Comparison of ENCODE assay signal across 2 cellular contexts in genomic region chr22:35918466-35918865, GRCh38.
TF ChIP-seq lines count a peak whose summit lies in the region.

No MANE protein-coding gene starts in this region.

TF ChIP-seq in HEK293, 187 proteins besides CTCF, POLR2A, EP300 and RAD21:
- TF ChIP-seq GLIS1 (tag by site-specific recombination; IDR thresholded peaks at IDR 0.05) = peak; percentile 44
- no peak for TF ChIP-seq ZNF707 (tag by site-specific recombination; IDR thresholded peaks at IDR 0.05)
TF ChIP-seq in HEK293: peak in this region for 1.

TF ChIP-seq in HepG2, 621 proteins besides CTCF, POLR2A, EP300 and RAD21:
- TF ChIP-seq AHDC1 (CRISPR knock-in tag; IDR thresholded peaks at IDR 0.05; ENCODE audit: borderline replicate concordance) (no peak), NFE2L2 (IDR thresholded peaks at IDR 0.05; ENCODE audit: low read length) (no peak), ZNF24 (IDR thresholded peaks at IDR 0.05) (no peak), RAD51 (IDR thresholded peaks at IDR 0.05; ENCODE audit: borderline replicate concordance) (no peak), HMGA1 (CRISPR knock-in tag; conservative IDR thresholded peaks at IDR 0.05) (no peak), POLR2AphosphoS2 (IDR thresholded peaks at IDR 0.05; ENCODE audit: low read depth, low read length) (no peak), ARHGAP35 (CRISPR knock-in tag; IDR thresholded peaks at IDR 0.05; ENCODE audit: borderline replicate concordance) (no peak), MEIS2 (CRISPR knock-in tag; IDR thresholded peaks at IDR 0.05) (no peak), MAFK (conservative IDR thresholded peaks at IDR 0.05 in 1 of 2, IDR thresholded peaks at IDR 0.05 in 1 of 2; ENCODE audit: low read length in 2 of 2) (no peak), ZNF432 (CRISPR knock-in tag; IDR thresholded peaks at IDR 0.05; ENCODE audit: borderline replicate concordance) (no peak), TBX3 (IDR thresholded peaks at IDR 0.05; ENCODE audit: borderline replicate concordance) (no peak), PATZ1 (CRISPR knock-in tag; IDR thresholded peaks at IDR 0.05) (no peak), ZC3H13 (CRISPR knock-in tag; IDR thresholded peaks at IDR 0.05) (no peak), NR3C1 (CRISPR knock-in tag; IDR thresholded peaks at IDR 0.05) (no peak), SNAPC5 (CRISPR knock-in tag; IDR thresholded peaks at IDR 0.05; ENCODE audit: borderline replicate concordance) (no peak), JUND (CRISPR knock-in tag; IDR thresholded peaks at IDR 0.05) (no peak), ZNF337 (CRISPR knock-in tag; IDR thresholded peaks at IDR 0.05; ENCODE audit: borderline replicate concordance, low read depth) (no peak)
- TF ChIP-seq, protein P1, sequence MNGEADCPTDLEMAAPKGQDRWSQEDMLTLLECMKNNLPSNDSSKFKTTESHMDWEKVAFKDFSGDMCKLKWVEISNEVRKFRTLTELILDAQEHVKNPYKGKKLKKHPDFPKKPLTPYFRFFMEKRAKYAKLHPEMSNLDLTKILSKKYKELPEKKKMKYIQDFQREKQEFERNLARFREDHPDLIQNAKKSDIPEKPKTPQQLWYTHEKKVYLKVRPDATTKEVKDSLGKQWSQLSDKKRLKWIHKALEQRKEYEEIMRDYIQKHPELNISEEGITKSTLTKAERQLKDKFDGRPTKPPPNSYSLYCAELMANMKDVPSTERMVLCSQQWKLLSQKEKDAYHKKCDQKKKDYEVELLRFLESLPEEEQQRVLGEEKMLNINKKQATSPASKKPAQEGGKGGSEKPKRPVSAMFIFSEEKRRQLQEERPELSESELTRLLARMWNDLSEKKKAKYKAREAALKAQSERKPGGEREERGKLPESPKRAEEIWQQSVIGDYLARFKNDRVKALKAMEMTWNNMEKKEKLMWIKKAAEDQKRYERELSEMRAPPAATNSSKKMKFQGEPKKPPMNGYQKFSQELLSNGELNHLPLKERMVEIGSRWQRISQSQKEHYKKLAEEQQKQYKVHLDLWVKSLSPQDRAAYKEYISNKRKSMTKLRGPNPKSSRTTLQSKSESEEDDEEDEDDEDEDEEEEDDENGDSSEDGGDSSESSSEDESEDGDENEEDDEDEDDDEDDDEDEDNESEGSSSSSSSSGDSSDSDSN (CRISPR knock-in tag; IDR thresholded peaks at IDR 0.05) = no peak
- TF ChIP-seq, protein P2, sequence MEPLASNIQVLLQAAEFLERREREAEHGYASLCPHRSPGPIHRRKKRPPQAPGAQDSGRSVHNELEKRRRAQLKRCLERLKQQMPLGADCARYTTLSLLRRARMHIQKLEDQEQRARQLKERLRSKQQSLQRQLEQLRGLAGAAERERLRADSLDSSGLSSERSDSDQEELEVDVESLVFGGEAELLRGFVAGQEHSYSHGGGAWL (CRISPR knock-in tag; IDR thresholded peaks at IDR 0.05) = no peak
- TF ChIP-seq, protein P3, sequence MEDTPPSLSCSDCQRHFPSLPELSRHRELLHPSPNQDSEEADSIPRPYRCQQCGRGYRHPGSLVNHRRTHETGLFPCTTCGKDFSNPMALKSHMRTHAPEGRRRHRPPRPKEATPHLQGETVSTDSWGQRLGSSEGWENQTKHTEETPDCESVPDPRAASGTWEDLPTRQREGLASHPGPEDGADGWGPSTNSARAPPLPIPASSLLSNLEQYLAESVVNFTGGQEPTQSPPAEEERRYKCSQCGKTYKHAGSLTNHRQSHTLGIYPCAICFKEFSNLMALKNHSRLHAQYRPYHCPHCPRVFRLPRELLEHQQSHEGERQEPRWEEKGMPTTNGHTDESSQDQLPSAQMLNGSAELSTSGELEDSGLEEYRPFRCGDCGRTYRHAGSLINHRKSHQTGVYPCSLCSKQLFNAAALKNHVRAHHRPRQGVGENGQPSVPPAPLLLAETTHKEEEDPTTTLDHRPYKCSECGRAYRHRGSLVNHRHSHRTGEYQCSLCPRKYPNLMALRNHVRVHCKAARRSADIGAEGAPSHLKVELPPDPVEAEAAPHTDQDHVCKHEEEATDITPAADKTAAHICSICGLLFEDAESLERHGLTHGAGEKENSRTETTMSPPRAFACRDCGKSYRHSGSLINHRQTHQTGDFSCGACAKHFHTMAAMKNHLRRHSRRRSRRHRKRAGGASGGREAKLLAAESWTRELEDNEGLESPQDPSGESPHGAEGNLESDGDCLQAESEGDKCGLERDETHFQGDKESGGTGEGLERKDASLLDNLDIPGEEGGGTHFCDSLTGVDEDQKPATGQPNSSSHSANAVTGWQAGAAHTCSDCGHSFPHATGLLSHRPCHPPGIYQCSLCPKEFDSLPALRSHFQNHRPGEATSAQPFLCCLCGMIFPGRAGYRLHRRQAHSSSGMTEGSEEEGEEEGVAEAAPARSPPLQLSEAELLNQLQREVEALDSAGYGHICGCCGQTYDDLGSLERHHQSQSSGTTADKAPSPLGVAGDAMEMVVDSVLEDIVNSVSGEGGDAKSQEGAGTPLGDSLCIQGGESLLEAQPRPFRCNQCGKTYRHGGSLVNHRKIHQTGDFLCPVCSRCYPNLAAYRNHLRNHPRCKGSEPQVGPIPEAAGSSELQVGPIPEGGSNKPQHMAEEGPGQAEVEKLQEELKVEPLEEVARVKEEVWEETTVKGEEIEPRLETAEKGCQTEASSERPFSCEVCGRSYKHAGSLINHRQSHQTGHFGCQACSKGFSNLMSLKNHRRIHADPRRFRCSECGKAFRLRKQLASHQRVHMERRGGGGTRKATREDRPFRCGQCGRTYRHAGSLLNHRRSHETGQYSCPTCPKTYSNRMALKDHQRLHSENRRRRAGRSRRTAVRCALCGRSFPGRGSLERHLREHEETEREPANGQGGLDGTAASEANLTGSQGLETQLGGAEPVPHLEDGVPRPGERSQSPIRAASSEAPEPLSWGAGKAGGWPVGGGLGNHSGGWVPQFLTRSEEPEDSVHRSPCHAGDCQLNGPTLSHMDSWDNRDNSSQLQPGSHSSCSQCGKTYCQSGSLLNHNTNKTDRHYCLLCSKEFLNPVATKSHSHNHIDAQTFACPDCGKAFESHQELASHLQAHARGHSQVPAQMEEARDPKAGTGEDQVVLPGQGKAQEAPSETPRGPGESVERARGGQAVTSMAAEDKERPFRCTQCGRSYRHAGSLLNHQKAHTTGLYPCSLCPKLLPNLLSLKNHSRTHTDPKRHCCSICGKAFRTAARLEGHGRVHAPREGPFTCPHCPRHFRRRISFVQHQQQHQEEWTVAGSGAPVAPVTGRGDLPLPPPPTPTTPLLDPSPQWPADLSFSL (CRISPR knock-in tag; IDR thresholded peaks at IDR 0.05) = no peak
